Comparison of ENCODE assay signal across 1 cellular context in genomic region chr1:184805667-184806295, GRCh38.
TF ChIP-seq lines count a peak whose summit lies in the region.

No MANE protein-coding gene starts in this region.

TF ChIP-seq in GM12878, 131 proteins besides CTCF, POLR2A, EP300 and RAD21 (continued from another document):
- TF ChIP-seq TCF7 (IDR thresholded peaks at IDR 0.05; ENCODE audit: borderline replicate concordance) (no peak), KLF5 (IDR thresholded peaks at IDR 0.05; ENCODE audit: partially characterized antibody) (no peak), DPF2 (IDR thresholded peaks at IDR 0.05) (no peak), PBX3 (IDR thresholded peaks at IDR 0.05; ENCODE audit: insufficient replicate concordance, low read depth, low read length) (no peak), PAX8 (IDR thresholded peaks at IDR 0.05) (no peak), HCFC1 (IDR thresholded peaks at IDR 0.05; ENCODE audit: low read length) (no peak), ZBED1 (IDR thresholded peaks at IDR 0.05; ENCODE audit: borderline replicate concordance) (no peak), BHLHE40 (IDR thresholded peaks at IDR 0.05; ENCODE audit: borderline replicate concordance in 1 of 2, low read depth in 2 of 2, low read length in 1 of 2) (no peak), NR2F1 (conservative IDR thresholded peaks at IDR 0.05) (no peak), NFIC (IDR thresholded peaks at IDR 0.05; ENCODE audit: low read depth, low read length) (no peak), SMARCA5 (IDR thresholded peaks at IDR 0.05) (0 out of 2 replicates have a peak, but pooled peaks have one; percentile 37), EED (IDR thresholded peaks at IDR 0.05; ENCODE audit: low read depth) (peak; percentile 67; the same call in 1 of the 2 replicates), ZNF24 (IDR thresholded peaks at IDR 0.05) (0 out of 2 replicates have a peak, but pooled peaks have one; percentile 13), CREM (IDR thresholded peaks at IDR 0.05; ENCODE audit: low read depth) (peak; percentile 40; the same call in 1 of the 2 replicates), MTA3 (IDR thresholded peaks at IDR 0.05; ENCODE audit: borderline replicate concordance, low read length) (no peak), STAT1 (conservative IDR thresholded peaks at IDR 0.05) (no peak), ZSCAN29 (IDR thresholded peaks at IDR 0.05) (no peak), BMI1 (IDR thresholded peaks at IDR 0.05; ENCODE audit: borderline replicate concordance) (no peak), HDAC6 (IDR thresholded peaks at IDR 0.05; ENCODE audit: unreplicated experiment) (no peak), SIN3A (IDR thresholded peaks at IDR 0.05; ENCODE audit: low read depth, low read length) (no peak), REST (IDR thresholded peaks at IDR 0.05; ENCODE audit: low read depth, low read length) (no peak), IRF5 (IDR thresholded peaks at IDR 0.05; ENCODE audit: borderline replicate concordance) (no peak), RELA (IDR thresholded peaks at IDR 0.05; ENCODE audit: borderline replicate concordance, partially characterized antibody) (no peak), ZNF207 (IDR thresholded peaks at IDR 0.05; ENCODE audit: borderline replicate concordance) (0 out of 2 replicates have a peak, but pooled peaks have one; percentile 33), E4F1 (IDR thresholded peaks at IDR 0.05; ENCODE audit: borderline replicate concordance, partially characterized antibody) (no peak), CEBPZ (IDR thresholded peaks at IDR 0.05; ENCODE audit: low read depth, low read length) (no peak), FOS (IDR thresholded peaks at IDR 0.05; ENCODE audit: borderline replicate concordance, extremely low read depth, insufficient read length) (no peak), ATF2 (IDR thresholded peaks at IDR 0.05; ENCODE audit: low read length) (no peak), E2F8 (IDR thresholded peaks at IDR 0.05; ENCODE audit: low read depth, partially characterized antibody) (no peak), SREBF2 (IDR thresholded peaks at IDR 0.05; ENCODE audit: low read length) (no peak), PKNOX1 (IDR thresholded peaks at IDR 0.05) (no peak), MYB (IDR thresholded peaks at IDR 0.05; ENCODE audit: borderline replicate concordance, low read depth, low read length) (no peak)
TF ChIP-seq in GM12878: peak in this region for 20.
